10 cellular contexts compared by ENCODE assay signal in genomic region chr12:90953956-90954421, GRCh38. TPM values are rescaled to one million over a fixed set of nuclear protein-coding genes. Genes with fewer than 3 reads are reported as not detected.
DNase-seq lines count a peak whose midpoint lies in the region; ATAC-seq and TF ChIP-seq lines count a peak whose summit lies in the region.
"Had no signal": no experiment of that assay in that cellular context is flagged by ENCODE, and none has a peak within 500 bp of the region (broad histone marks: within the 10 kb centered on the region; RNA-seq: fewer than 3 reads in every experiment).

No MANE protein-coding gene starts in this region.

- H3K27me3 Mint-ChIP-seq in memory B cell: peaks cover 3% of the 10 kb centered on the region
- H3K27me3 Mint-ChIP-seq: activated naive CD8-positive, alpha-beta T cell had no signal

- H3K4me3 ChIP-seq in H7 (ENCODE audit: insufficient read depth, low read depth, low read length): no peak overlapping the region
- H3K4me3 ChIP-seq in astrocyte of the cerebellum (ENCODE audit: low read depth, low read length): no peak overlapping the region

- no peaks in the 10 kb centered on the region for H3K27me3 ChIP-seq in H7 (ENCODE audit: control insufficient read depth, insufficient read depth, low read length)
- H3K27me3 ChIP-seq: neutrophil had no signal

- peaks cover 3% of the 10 kb centered on the region for H3K4me1 Mint-ChIP-seq in memory B cell

- H3K9me3 Mint-ChIP-seq in memory B cell: no peaks in the 10 kb centered on the region

- ATAC-seq in memory B cell (ENCODE audit: low read depth): peak; percentile 27

- no peak overlapping the region for H3K4me3 Mint-ChIP-seq in memory B cell
- H3K4me3 Mint-ChIP-seq: activated naive CD8-positive, alpha-beta T cell had no signal

- no peaks in the 10 kb centered on the region for H3K36me3 ChIP-seq in H7 (replicated peaks; ENCODE audit: control insufficient read depth, insufficient read depth, low read length)
- H3K36me3 ChIP-seq: neutrophil had no signal

- H3K27ac Mint-ChIP-seq in memory B cell: no peak overlapping the region
- H3K27ac Mint-ChIP-seq: activated naive CD8-positive, alpha-beta T cell had no signal

- peak; percentile 75 for DNase-seq in ELF-1 (ENCODE audit: low read depth, low spot score)
- DNase-seq in H7: peak; percentile 73
- no peak for DNase-seq in astrocyte of the cerebellum (ENCODE audit: low read depth)
- DNase-seq in memory B cell (ENCODE audit: low spot score in 2 of 2): peak in 1 of 2 donors; percentile 8
- no peak for DNase-seq in Kasumi-1 (lab: John Stamatoyannopoulos, UW)
- DNase-seq in NCI-H226: no peak
- DNase-seq in cerebellum (ENCODE audit: low spot score): no peak
- no peak for DNase-seq in GDM1 (lab: John Stamatoyannopoulos, UW)

- H3K36me3 Mint-ChIP-seq in memory B cell: no peaks in the 10 kb centered on the region
- H3K36me3 Mint-ChIP-seq: activated naive CD8-positive, alpha-beta T cell had no signal

- in situ Hi-C loops in astrocyte of the cerebellum (cut with HindIII; ENCODE audit: low sequenced_read_pairs): no loop called here

- peak; percentile 20 for TF ChIP-seq CTCF in astrocyte of the cerebellum (IDR thresholded peaks at IDR 0.05; ENCODE audit: low read depth, low read length, missing control alignments)

RNA-seq across cellular contexts. Expression of gene CCER1, which starts 1.0 kb away (rescaled TPM):
- total RNA-seq in H7 (2014; rRNA removed; shearing (Covaris generic)): not detected in 2 replicates
- total RNA-seq in cerebellum: not detected

RNA-seq across cellular contexts. Expression of gene EPYC, which starts 50.8 kb away (rescaled TPM):
- total RNA-seq in H7 (2014; rRNA removed; shearing (Covaris generic)): not detected in 2 replicates
- not detected for total RNA-seq in cerebellum

Comparison
In these comparisons a context has a peak if more than half of its experiments do, and no peak if none do; other contexts are left out.
1. DNase-seq: peak in ELF-1 (single experiment) and H7 (single experiment); none in astrocyte of the cerebellum (single experiment), Kasumi-1 (0 of 2), NCI-H226 (single experiment), cerebellum (single experiment) and GDM1 (single experiment).